Comparison of ENCODE assay signal across 8 cellular contexts in genomic region chr15:79896634-79897379, GRCh38. TPM values are rescaled to one million over a fixed set of nuclear protein-coding genes. Genes with fewer than 3 reads are reported as not detected.
DNase-seq lines count a peak whose midpoint lies in the region; ATAC-seq and TF ChIP-seq lines count a peak whose summit lies in the region.

MTHFS (minus strand) TSS chr15:79897014; CDS start chr15:79896988, 26 bp downstream.

- peak within 1 kb of the TSS; percentile 85 for H3K4me2 ChIP-seq in BLaER1

- TF ChIP-seq CTCF in right lobe of liver (IDR thresholded peaks at IDR 0.05), result peak; percentile 21 to 45 (median 34)

- ATAC-seq in HG03378 (IDR thresholded peaks at IDR 0.05; ENCODE audit: unreplicated experiment), result peak; percentile 55
- peak; percentile 74 to 92 (median 85) for ATAC-seq in right lobe of liver

- H3K27ac ChIP-seq in BLaER1 (peak within 1 kb of the TSS; percentile 98), right lobe of liver (peak within 1 kb of the TSS; percentile 97 to 100 (median 99))

- H3K36me3 ChIP-seq in BLaER1, result peaks cover 9% of the 10 kb centered on the region; the same call in 1 of the 2 replicates
- H3K36me3 ChIP-seq in right lobe of liver, result no peaks in the 10 kb centered on the region

- H3K9me3 ChIP-seq in BLaER1 (no peaks in the 10 kb centered on the region), right lobe of liver (no peaks in the 10 kb centered on the region)

- peak within 1 kb of the TSS; percentile 96 for H3K9ac ChIP-seq in BLaER1

- H3K4me3 ChIP-seq in BLaER1 (peak within 1 kb of the TSS; percentile 87), right lobe of liver (peak within 1 kb of the TSS; percentile 78 to 87 (median 83))

- TF ChIP-seq POLR2A in GM19099 (IDR thresholded peaks at IDR 0.05; ENCODE audit: extremely low read depth, insufficient read length, low read depth), result peak; percentile 79
- peak; percentile 94 for TF ChIP-seq POLR2A in right lobe of liver (IDR thresholded peaks at IDR 0.05)

- DNase-seq in NCI-H526 (lab: John Stamatoyannopoulos, UW) (peak; percentile 64 to 91), dermis microvascular lymphatic vessel endothelial cell (ENCODE audit: low read depth in 2 of 2) (peak; percentile 40 to 81), right lobe of liver (peak; percentile 89 to 91 (median 90))
- DNase-seq in activated CD4-positive, alpha-beta T cell treated with anti-CD3 and anti-CD28 coated beads, Interleukin-2, amount 50 U/mL, for 24 hours (ENCODE audit: low read depth in 1 of 2, low spot score in 1 of 2), result peak; percentile 48 to 52
- DNase-seq in stimulated activated CD4-positive, alpha-beta T cell treated with anti-CD3 and anti-CD28 coated beads, Interleukin-4, amount 100 ng/mL, for 4 hours, result peak; percentile 62 to 65

- intact Hi-C loops in right lobe of liver (cut with DNase I), result no loop called here

- H3K4me1 ChIP-seq in BLaER1 (peaks cover 39% of the 10 kb centered on the region), right lobe of liver (peaks cover 0 to 50% (median 12%) of the 10 kb centered on the region in 4 donors)

- no peaks in the 10 kb centered on the region for H3K27me3 ChIP-seq in BLaER1
- no peaks in the 10 kb centered on the region for H3K27me3 ChIP-seq in right lobe of liver

- 0% methylated on average over 8 of the region's 90 CpGs for WGBS in right lobe of liver (ENCODE audit: insufficient coverage, low coverage, low lambda C conversion rate, missing lambda C conversion rate)

- no peaks in the 10 kb centered on the region for H4K20me1 ChIP-seq in BLaER1

RNA-seq across cellular contexts. Expression of gene MTHFS, which starts in this region (rescaled TPM):
- total RNA-seq in dermis microvascular lymphatic vessel endothelial cell (13.6 and 13.9 TPM in 2 replicates), right lobe of liver (100 to 1,000 TPM in 5 of 6 experiments, 10 to 100 TPM in 1; 82.7 to 186 (median 158) TPM)

Comparison
In these comparisons a context has a peak if more than half of its experiments do, and no peak if none do; other contexts are left out.
1. Peak in every context shown above with its lines: DNase-seq, ATAC-seq, H3K4me3 ChIP-seq and H3K27ac ChIP-seq.